ENCODE assay signal across 13 cellular contexts in genomic region chr3:111809196-111809595, GRCh38. TPM values are rescaled to one million over a fixed set of nuclear protein-coding genes. Genes with fewer than 3 reads are reported as not detected.
DNase-seq lines count a peak whose midpoint lies in the region; ATAC-seq and TF ChIP-seq lines count a peak whose summit lies in the region.
"Had no signal": no experiment of that assay in that cellular context is flagged by ENCODE, and none has a peak within 500 bp of the region (broad histone marks: within the 10 kb centered on the region; RNA-seq: fewer than 3 reads in every experiment).

No MANE protein-coding gene starts in this region.

- H3K4me3 ChIP-seq in choroid plexus epithelial cell (ENCODE audit: low read depth, low read length) = no peak overlapping the region

- ATAC-seq in HG02678 (IDR thresholded peaks at IDR 0.05; ENCODE audit: unreplicated experiment) (no peak), GM21360 (IDR thresholded peaks at IDR 0.05; ENCODE audit: unreplicated experiment) (no peak)

- TF ChIP-seq CTCF in choroid plexus epithelial cell (conservative IDR thresholded peaks at IDR 0.05; ENCODE audit: low read depth, low read length) = no peak

- peak; percentile 19 for DNase-seq in NCI-H146 (lab: John Stamatoyannopoulos, UW)
- no peak for DNase-seq in NCI-H146 treated with DMSO at 0.1 percent for 48 hours (lab: John Stamatoyannopoulos, UW; ENCODE audit: unreplicated experiment)
- peak; percentile 94 for DNase-seq in choroid plexus epithelial cell (ENCODE audit: low read depth)
- peak; percentile 61 for DNase-seq in myocyte (ENCODE audit: low read depth)
- no peak for DNase-seq in NCI-H1417 treated with DMSO at 0.1 percent for 48 hours (lab: John Stamatoyannopoulos, UW)
- DNase-seq in DMS79 treated with DMSO at 0.1 percent for 48 hours (lab: John Stamatoyannopoulos, UW) = no peak
- DNase-seq: activated naive CD4-positive, alpha-beta T cell treated with Interleukin-2 at 50 U/mL for 16 hours; cortex of kidney; NCI-H1092; NCI-H526 treated with DMSO at 0.1 percent for 48 hours; SHP77 had no signal

RNA-seq across cellular contexts. Expression of gene PHLDB2, which starts 49.9 kb away (rescaled TPM):
- 53.8 and 55.5 TPM in 2 replicates for total RNA-seq in myocyte
- polyA plus RNA-seq in myocyte (2012) = 19.5 TPM

Comparison
In these comparisons a context has a peak if more than half of its experiments do, and no peak if none do; other contexts are left out.
1. DNase-seq: peak in NCI-H146 (single experiment), choroid plexus epithelial cell (single experiment) and myocyte (single experiment); none in NCI-H146 treated with DMSO at 0.1 percent for 48 hours (single experiment), NCI-H1417 treated with DMSO at 0.1 percent for 48 hours (single experiment) and DMS79 treated with DMSO at 0.1 percent for 48 hours (single experiment).